ENCODE assay signal across 9 cellular contexts in genomic region chr17:33778505-33779398, GRCh38.
DNase-seq lines count a peak whose midpoint lies in the region; ATAC-seq and TF ChIP-seq lines count a peak whose summit lies in the region.
"Had no signal": no experiment of that assay in that cellular context is flagged by ENCODE, and none has a peak within 500 bp of the region (broad histone marks: within the 10 kb centered on the region; RNA-seq: fewer than 3 reads in every experiment).

No MANE protein-coding gene starts in this region.

- H3K4me1 ChIP-seq in left lung = no peaks in the 10 kb centered on the region
- H3K4me1 ChIP-seq: BLaER1 had no signal

- no peaks in the 10 kb centered on the region for H3K9me3 ChIP-seq in left lung
- H3K9me3 ChIP-seq: BLaER1 had no signal

- H3K27ac ChIP-seq in RWPE1 (no peak overlapping the region), left lung (no peak overlapping the region)
- H3K27ac ChIP-seq: BLaER1 had no signal

- ATAC-seq in left lung (peak; percentile 95), HG02973 (IDR thresholded peaks at IDR 0.05; ENCODE audit: unreplicated experiment) (no peak)

- DNase-seq in NCI-H1417 (lab: John Stamatoyannopoulos, UW) (peak; percentile 17 to 64 (median 64)), NCI-H1417 treated with DMSO at 0.1 percent for 48 hours (lab: John Stamatoyannopoulos, UW) (no peak), HuH-7.5 (ENCODE audit: low spot score) (peak; percentile 19), RWPE1 (ENCODE audit: low spot score) (peak; percentile 64), cerebellum (ENCODE audit: low spot score) (peak; percentile 48), left lung (no peak)
- DNase-seq in stimulated activated CD8-positive, alpha-beta memory T cell treated with anti-CD3 and anti-CD28 coated beads, Interleukin-15, amount 100 ng/mL, for 1 hour (ENCODE audit: low read depth) = peak; percentile 3

- CTCF ChIA-PET in RWPE1 (lab: Yijun Ruan, JAX) = interaction anchor here (0.5 to 2.0 kb wide), 13 partner anchors 9 to 1311 kb away, joined by 3 to 14 read pairs (median 3); partner anchors contain the start of gene MYO1D

- TF ChIP-seq CTCF in RWPE1 (conservative IDR thresholded peaks at IDR 0.05; ENCODE audit: low read depth) = peak; percentile 94
- TF ChIP-seq CTCF in left lung (IDR thresholded peaks at IDR 0.05) = peak; percentile 76 to 98

- H3K27me3 ChIP-seq in left lung = peaks cover 0 to 11% of the 10 kb centered on the region in 2 donors
- H3K27me3 ChIP-seq: BLaER1 had no signal

- intact Hi-C loops in left lung (cut with DNase I) = no loop called here

- no peak overlapping the region for H3K4me3 ChIP-seq in left lung
- H3K4me3 ChIP-seq: BLaER1 had no signal

- no peaks in the 10 kb centered on the region for H3K36me3 ChIP-seq in left lung
- H3K36me3 ChIP-seq: BLaER1 had no signal

- POLR2A ChIA-PET in RWPE1 (lab: Yijun Ruan, JAX; ENCODE audit: low non-redundant PET) = no interaction called here

Comparison
In these comparisons a context has a peak if more than half of its experiments do, and no peak if none do; other contexts are left out.
1. DNase-seq: peak in NCI-H1417 (3 of 3), HuH-7.5 (single experiment), RWPE1 (single experiment), cerebellum (single experiment) and stimulated activated CD8-positive, alpha-beta memory T cell treated with anti-CD3 and anti-CD28 coated beads, Interleukin-15, amount 100 ng/mL, for 1 hour (single experiment); none in NCI-H1417 treated with DMSO at 0.1 percent for 48 hours (single experiment) and left lung (0 of 2).